ENCODE assay signal across 7 cellular contexts in the genomic region with DNA sequence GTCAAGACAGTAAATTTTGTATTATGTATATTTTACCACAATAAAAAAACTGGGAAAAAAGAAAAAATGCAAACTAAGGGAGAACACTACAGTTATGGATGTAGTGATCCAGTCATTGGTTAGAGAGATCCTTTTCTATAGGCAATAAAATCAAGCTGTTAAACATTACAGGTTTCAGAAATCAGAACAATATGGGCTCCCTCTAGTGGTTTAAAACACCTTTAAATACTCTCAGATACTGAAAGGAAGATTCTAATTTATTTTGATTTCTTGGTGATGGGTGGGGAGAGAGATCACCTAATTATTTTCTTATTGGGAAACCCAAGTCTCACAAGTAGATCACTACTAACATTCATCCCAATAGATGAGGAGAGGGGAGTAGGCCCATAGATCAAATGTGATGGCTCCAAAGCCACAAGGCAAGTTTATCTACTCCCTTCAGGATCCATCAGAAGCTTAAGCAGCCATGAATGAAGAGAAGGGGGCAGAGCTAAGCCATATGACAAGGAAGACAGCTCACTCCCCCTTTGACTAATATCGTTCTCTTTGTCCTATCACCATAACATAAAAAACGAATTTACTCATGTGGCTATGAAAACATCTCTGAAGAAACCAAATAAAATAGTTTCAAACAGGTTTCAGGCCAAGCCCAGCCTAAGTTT.
DNase-seq lines count a peak whose midpoint lies in the region; ATAC-seq, FAIRE-seq and TF ChIP-seq lines count a peak whose summit lies in the region.

No MANE protein-coding gene starts in this region.

- TF ChIP-seq CTCF in GM12864 (IDR thresholded peaks at IDR 0.05; ENCODE audit: low read depth, low read length, missing control alignments) (peak; percentile 15), astrocyte (IDR thresholded peaks at IDR 0.05; ENCODE audit: insufficient read depth, low read depth, low read length) (peak; percentile 42), ovary (IDR thresholded peaks at IDR 0.05) (no peak)

- no peaks in the 10 kb centered on the region for H3K4me1 Mint-ChIP-seq in astrocyte (ENCODE audit: low read depth, unreplicated experiment)

- 18 to 35% (median 28%) methylated on average over 2 of the region's 2 CpGs for WGBS in ovary, 3 donors

- H3K4me1 ChIP-seq in astrocyte (ENCODE audit: insufficient read depth, low read length) (no peaks in the 10 kb centered on the region), ovary (ENCODE audit: insufficient read depth) (no peaks in the 10 kb centered on the region)

- H3K4me3 Mint-ChIP-seq in astrocyte (ENCODE audit: unreplicated experiment), result no peak overlapping the region

- no peaks in the 10 kb centered on the region for H3K9me3 Mint-ChIP-seq in astrocyte (ENCODE audit: unreplicated experiment)

- no peaks in the 10 kb centered on the region for H3K36me3 ChIP-seq in astrocyte (ENCODE audit: insufficient read depth, low read length)
- H3K36me3 ChIP-seq in ovary, result no peaks in the 10 kb centered on the region

- no peak for ATAC-seq in HG03097 (IDR thresholded peaks at IDR 0.05; ENCODE audit: low FRiP score, unreplicated experiment)

- intact Hi-C loops in ovary (cut with DNase I), result loop anchor here in 2 of 4 donors (10.0 kb wide), 2 partner anchors 338 to 548 kb away; no protein-coding TSS in a partner anchor

- DNase-seq in GM12864 (ENCODE audit: low read depth) (no peak), NCI-H2029 (lab: John Stamatoyannopoulos, UW) (peak; percentile 48), astrocyte (ENCODE audit: low read depth) (no peak), left kidney (ENCODE audit: low read depth, low spot score) (peak; percentile 46), ovary (no peak), NCI-H774 (lab: John Stamatoyannopoulos, UW) (no peak)

- H3K4me3 ChIP-seq in GM12864 (ENCODE audit: low read depth, low read length) (no peak overlapping the region), astrocyte (ENCODE audit: insufficient read depth, low read depth, low read length) (no peak overlapping the region), ovary (no peak overlapping the region)

- H3K27ac ChIP-seq in astrocyte (ENCODE audit: low read depth, low read length) (no peak overlapping the region), ovary (no peak overlapping the region)

- H3K27me3 Mint-ChIP-seq in astrocyte (ENCODE audit: low read depth, unreplicated experiment), result no peaks in the 10 kb centered on the region

- no peak overlapping the region for H3K9ac ChIP-seq in astrocyte (ENCODE audit: low read length)

- no peak overlapping the region for H3K4me2 ChIP-seq in astrocyte (ENCODE audit: low read length)

- H3K36me3 Mint-ChIP-seq in astrocyte (ENCODE audit: low read depth, unreplicated experiment), result peaks cover 2% of the 10 kb centered on the region

- H3K27me3 ChIP-seq in astrocyte (ENCODE audit: insufficient read depth, low read length), result no peaks in the 10 kb centered on the region
- H3K27me3 ChIP-seq in ovary, result no peaks in the 10 kb centered on the region

- no peak for TF ChIP-seq EP300 in ovary (IDR thresholded peaks at IDR 0.05)

- H3K27ac Mint-ChIP-seq in astrocyte (ENCODE audit: unreplicated experiment), result no peak overlapping the region

- H2AFZ ChIP-seq in astrocyte (ENCODE audit: low read depth, low read length), result no peak overlapping the region

- H3K9me3 ChIP-seq in astrocyte (ENCODE audit: insufficient read depth, low read depth, low read length) (no peaks in the 10 kb centered on the region), ovary (no peaks in the 10 kb centered on the region)

- no peaks in the 10 kb centered on the region for H3K79me2 ChIP-seq in astrocyte (ENCODE audit: insufficient read depth, low read length)

- no peak for TF ChIP-seq POLR2A in ovary (IDR thresholded peaks at IDR 0.05)

- H4K20me1 ChIP-seq in astrocyte (ENCODE audit: insufficient read depth, low read length), result peaks cover 4% of the 10 kb centered on the region

- no peak for FAIRE-seq in astrocyte (lab: Jason Lieb, UNC)

Comparison
In these comparisons a context has a peak if more than half of its experiments do, and no peak if none do; other contexts are left out.
1. DNase-seq: peak in NCI-H2029 (single experiment) and left kidney (single experiment); none in GM12864 (single experiment), astrocyte (single experiment), ovary (0 of 5) and NCI-H774 (single experiment).
2. CTCF ChIP-seq: peak in GM12864 (single experiment) and astrocyte (single experiment); none in ovary (0 of 3).